7 cellular contexts compared by ENCODE assay signal in the genomic region with DNA sequence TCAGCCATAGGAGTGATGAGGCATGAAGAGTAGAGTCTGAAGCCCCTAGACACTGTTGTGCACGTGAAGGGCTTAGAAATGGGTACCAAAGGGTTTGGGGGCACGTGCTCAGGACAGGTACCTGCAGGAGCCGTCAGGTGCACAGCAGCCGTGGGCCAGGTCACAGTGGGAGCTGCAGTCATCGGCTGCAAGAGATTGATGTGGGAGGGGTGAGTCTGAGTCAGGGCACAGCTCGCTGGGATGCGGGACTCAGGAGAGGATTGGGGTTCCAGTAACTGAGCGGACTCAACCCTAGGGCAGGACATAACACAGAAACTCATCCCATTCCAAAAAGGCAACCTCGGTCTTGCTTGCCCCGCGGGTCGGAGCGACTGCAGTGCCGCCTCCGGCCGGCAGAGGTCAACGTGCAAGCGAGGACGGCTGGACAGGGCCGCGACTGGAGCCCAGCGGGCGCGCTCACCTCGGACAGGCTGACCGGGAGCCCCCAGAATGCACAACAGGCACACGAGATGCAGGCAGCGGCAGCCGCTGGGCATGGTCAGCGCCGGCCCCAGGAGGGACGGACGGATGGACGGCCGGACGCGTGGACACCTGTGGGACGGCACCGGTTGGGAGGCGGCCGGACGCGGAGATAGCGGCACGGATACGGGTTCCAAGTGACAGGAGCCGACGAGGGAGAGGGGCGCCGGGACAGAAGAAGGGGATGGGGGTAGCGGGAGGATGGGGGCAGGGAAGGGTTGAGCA. TPM values are rescaled to one million over a fixed set of nuclear protein-coding genes. Genes with fewer than 3 reads are reported as not detected.
DNase-seq lines count a peak whose midpoint lies in the region; ATAC-seq and TF ChIP-seq lines count a peak whose summit lies in the region.

No MANE protein-coding gene starts in this region.

- peak overlapping the region; percentile 35 for H3K4me3 ChIP-seq in LNCaP clone FGC (ENCODE audit: low read depth, low read length)
- peak overlapping the region; percentile 13 to 50 for H3K4me3 ChIP-seq in testis

- H3K27ac ChIP-seq in testis: no peak overlapping the region

- H3K4me1 ChIP-seq in testis: no peaks in the 10 kb centered on the region

- no peak for TF ChIP-seq POLR2A in testis (IDR thresholded peaks at IDR 0.05)

- H3K4me3 Mint-ChIP-seq in osteocyte (ENCODE audit: unreplicated experiment): peak overlapping the region; percentile 72

- 3 to 9% methylated on average over 32 to 49 of the region's 51 CpGs for WGBS in testis, 2 donors

- TF ChIP-seq CTCF in LNCaP clone FGC (IDR thresholded peaks at IDR 0.05; ENCODE audit: control insufficient read depth, extremely low read depth, insufficient read depth) (peak; percentile 91), osteocyte (IDR thresholded peaks at IDR 0.05) (peak; percentile 93), testis (IDR thresholded peaks at IDR 0.05) (peak; percentile 90 to 94 (median 93))

- H3K36me3 Mint-ChIP-seq in osteocyte (ENCODE audit: unreplicated experiment): peaks cover 4% of the 10 kb centered on the region

- H3K36me3 ChIP-seq in testis (ENCODE audit: low read depth, missing control alignments): no peaks in the 10 kb centered on the region

- H3K27me3 Mint-ChIP-seq in osteocyte (ENCODE audit: unreplicated experiment): peaks cover 20% of the 10 kb centered on the region

- no peak overlapping the region for H3K27ac Mint-ChIP-seq in osteocyte (ENCODE audit: unreplicated experiment)

- H3K4me1 Mint-ChIP-seq in osteocyte (ENCODE audit: unreplicated experiment): peaks cover 19% of the 10 kb centered on the region

- DNase-seq in LNCaP clone FGC (ENCODE audit: low read depth) (no peak), SW 1271 (lab: John Stamatoyannopoulos, UW) (peak; percentile 66 to 85), Right ventricle myocardium superior (peak; percentile 93), osteocyte (ENCODE audit: extremely low spot score, unreplicated experiment) (peak; percentile 95), testis (peak; percentile 89)
- peak; percentile 14 for DNase-seq in activated naive CD8-positive, alpha-beta T cell treated with anti-CD3 and anti-CD28 coated beads, Interleukin-2, amount 50 U/mL, for 16 hours (ENCODE audit: low read depth, low spot score)

- no peaks in the 10 kb centered on the region for H3K27me3 ChIP-seq in testis

- intact Hi-C loops in Right ventricle myocardium superior (cut with DNase I): loop anchor here (1.0 kb wide), 1 partner anchor 52 kb away; no protein-coding TSS in a partner anchor
- intact Hi-C loops in testis (cut with DNase I; ENCODE audit: low total_unique reads): loop anchor here (10.0 kb wide), 1 partner anchor 50 kb away; no protein-coding TSS in a partner anchor

- ATAC-seq in GM18511 (IDR thresholded peaks at IDR 0.05; ENCODE audit: unreplicated experiment) (peak; percentile 66), Right ventricle myocardium superior (ENCODE audit: poor library complexity) (peak; percentile 95)

- no peaks in the 10 kb centered on the region for H3K9me3 ChIP-seq in testis

- no peaks in the 10 kb centered on the region for H3K9me3 Mint-ChIP-seq in osteocyte (ENCODE audit: unreplicated experiment)

RNA-seq across cellular contexts. Expression of a gene that starts 0.9 kb away (rescaled TPM):
- 1.0 TPM for total RNA-seq in Right ventricle myocardium superior
- total RNA-seq in osteocyte: 0.43 TPM in 1 of 2 replicates, not detected in the other
- 1 to 10 TPM; 1.7 to 1.9 TPM for total RNA-seq in testis
- 1.3 TPM for polyA plus RNA-seq in testis (ENCODE audit: insufficient read depth, low read depth, low replicate concordance)

RNA-seq across cellular contexts. Expression of a gene that starts 22.9 kb away (rescaled TPM):
- 20.5 TPM for total RNA-seq in Right ventricle myocardium superior
- total RNA-seq in osteocyte: 38.7 and 42.8 TPM in 2 replicates
- total RNA-seq in testis: 10 to 100 TPM; 55.9 to 59.1 TPM
- polyA plus RNA-seq in testis (ENCODE audit: insufficient read depth, low read depth, low replicate concordance): 35.4 TPM

RNA-seq across cellular contexts. Expression of a gene that starts 27.1 kb away (rescaled TPM):
- total RNA-seq in Right ventricle myocardium superior: 9.8 TPM
- total RNA-seq in osteocyte: 40.1 and 42.8 TPM in 2 replicates
- 10 to 100 TPM; 29.2 to 34.0 TPM for total RNA-seq in testis
- polyA plus RNA-seq in testis (ENCODE audit: insufficient read depth, low read depth, low replicate concordance): 21.0 TPM

RNA-seq across cellular contexts. Expression of a gene that starts 55.7 kb away (rescaled TPM):
- total RNA-seq in Right ventricle myocardium superior: 1.4 TPM
- total RNA-seq in osteocyte: 0.29 and 0.40 TPM in 2 replicates
- 10 to 100 TPM; 20.1 to 29.3 TPM for total RNA-seq in testis
- 50.6 TPM for polyA plus RNA-seq in testis (ENCODE audit: insufficient read depth, low read depth, low replicate concordance)
